2 cellular contexts compared by ENCODE assay signal in the genomic region with DNA sequence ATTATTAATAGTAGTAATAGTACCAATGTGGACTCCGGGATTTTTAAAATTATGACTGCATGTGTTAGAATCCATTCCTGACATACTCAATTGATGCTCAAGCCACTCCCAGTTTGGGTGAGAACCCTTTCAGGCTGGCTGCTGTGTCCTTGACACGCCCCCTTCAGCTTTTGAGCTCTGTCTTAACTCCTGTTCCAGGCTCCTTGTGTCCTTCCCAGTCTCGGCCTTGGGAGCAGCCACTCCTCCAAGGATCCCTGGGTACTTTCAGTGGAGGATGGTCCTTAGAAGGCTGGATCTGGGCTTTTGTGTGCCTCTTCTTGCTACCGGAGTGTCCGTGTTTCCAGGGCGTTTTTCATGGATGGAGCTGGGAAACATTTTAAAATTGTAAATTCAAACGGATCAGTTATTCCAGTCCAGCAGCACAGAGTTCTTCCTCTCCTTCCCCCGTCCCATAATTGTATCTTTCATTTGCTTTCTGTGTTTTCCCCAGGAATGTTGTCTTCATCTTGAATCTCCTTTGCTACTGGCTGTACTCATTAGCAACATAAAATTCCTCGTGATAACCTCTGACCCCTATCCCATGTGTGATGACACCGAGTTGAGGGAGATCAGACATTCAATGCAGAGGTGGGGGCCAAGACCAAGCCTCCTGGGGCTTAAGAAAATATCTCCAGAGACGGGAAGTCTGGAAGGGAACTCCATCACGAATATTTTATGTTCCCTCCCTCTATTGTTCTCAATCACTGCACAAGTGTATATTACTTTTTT.
TF ChIP-seq lines count a peak whose summit lies in the region.

No MANE protein-coding gene starts in this region.

TF ChIP-seq in SK-N-SH, 30 proteins besides CTCF, POLR2A, EP300 and RAD21 (continued from another document):
- TF ChIP-seq SMC3 (IDR thresholded peaks at IDR 0.05; ENCODE audit: low read depth, low read length): no peak
- no peak for TF ChIP-seq NFIC (IDR thresholded peaks at IDR 0.05; ENCODE audit: borderline replicate concordance)
- no peak for TF ChIP-seq FOXM1 (IDR thresholded peaks at IDR 0.05; ENCODE audit: low read depth)
- TF ChIP-seq RFX5 (IDR thresholded peaks at IDR 0.05; ENCODE audit: low read length): no peak
- no peak for TF ChIP-seq FOSL2 (IDR thresholded peaks at IDR 0.05; ENCODE audit: borderline replicate concordance, low read depth)
- no peak for TF ChIP-seq GATA2 (CRISPR knock-in tag; IDR thresholded peaks at IDR 0.05)
- TF ChIP-seq, protein P1, sequence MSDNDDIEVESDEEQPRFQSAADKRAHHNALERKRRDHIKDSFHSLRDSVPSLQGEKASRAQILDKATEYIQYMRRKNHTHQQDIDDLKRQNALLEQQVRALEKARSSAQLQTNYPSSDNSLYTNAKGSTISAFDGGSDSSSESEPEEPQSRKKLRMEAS (IDR thresholded peaks at IDR 0.05; ENCODE audit: low read depth): no peak
- TF ChIP-seq, protein P2, sequence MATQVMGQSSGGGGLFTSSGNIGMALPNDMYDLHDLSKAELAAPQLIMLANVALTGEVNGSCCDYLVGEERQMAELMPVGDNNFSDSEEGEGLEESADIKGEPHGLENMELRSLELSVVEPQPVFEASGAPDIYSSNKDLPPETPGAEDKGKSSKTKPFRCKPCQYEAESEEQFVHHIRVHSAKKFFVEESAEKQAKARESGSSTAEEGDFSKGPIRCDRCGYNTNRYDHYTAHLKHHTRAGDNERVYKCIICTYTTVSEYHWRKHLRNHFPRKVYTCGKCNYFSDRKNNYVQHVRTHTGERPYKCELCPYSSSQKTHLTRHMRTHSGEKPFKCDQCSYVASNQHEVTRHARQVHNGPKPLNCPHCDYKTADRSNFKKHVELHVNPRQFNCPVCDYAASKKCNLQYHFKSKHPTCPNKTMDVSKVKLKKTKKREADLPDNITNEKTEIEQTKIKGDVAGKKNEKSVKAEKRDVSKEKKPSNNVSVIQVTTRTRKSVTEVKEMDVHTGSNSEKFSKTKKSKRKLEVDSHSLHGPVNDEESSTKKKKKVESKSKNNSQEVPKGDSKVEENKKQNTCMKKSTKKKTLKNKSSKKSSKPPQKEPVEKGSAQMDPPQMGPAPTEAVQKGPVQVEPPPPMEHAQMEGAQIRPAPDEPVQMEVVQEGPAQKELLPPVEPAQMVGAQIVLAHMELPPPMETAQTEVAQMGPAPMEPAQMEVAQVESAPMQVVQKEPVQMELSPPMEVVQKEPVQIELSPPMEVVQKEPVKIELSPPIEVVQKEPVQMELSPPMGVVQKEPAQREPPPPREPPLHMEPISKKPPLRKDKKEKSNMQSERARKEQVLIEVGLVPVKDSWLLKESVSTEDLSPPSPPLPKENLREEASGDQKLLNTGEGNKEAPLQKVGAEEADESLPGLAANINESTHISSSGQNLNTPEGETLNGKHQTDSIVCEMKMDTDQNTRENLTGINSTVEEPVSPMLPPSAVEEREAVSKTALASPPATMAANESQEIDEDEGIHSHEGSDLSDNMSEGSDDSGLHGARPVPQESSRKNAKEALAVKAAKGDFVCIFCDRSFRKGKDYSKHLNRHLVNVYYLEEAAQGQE (IDR thresholded peaks at IDR 0.05; ENCODE audit: low read depth, low read length): no peak

TF ChIP-seq in SK-N-SH treated with all-trans-retinoic acid at 6 μM for 48 hours, 23 proteins besides CTCF, POLR2A, EP300 and RAD21 (continued from another document):
- TF ChIP-seq ZNF565 (CRISPR knock-in tag; conservative IDR thresholded peaks at IDR 0.05; ENCODE audit: low read depth) (no peak), CSDC2 (CRISPR knock-in tag; IDR thresholded peaks at IDR 0.05) (no peak), BACH2 (CRISPR knock-in tag; IDR thresholded peaks at IDR 0.05; ENCODE audit: borderline replicate concordance) (no peak), ARNTL (CRISPR knock-in tag; IDR thresholded peaks at IDR 0.05; ENCODE audit: borderline replicate concordance, low read depth) (no peak), SNAI2 (CRISPR knock-in tag; IDR thresholded peaks at IDR 0.05) (no peak), GLIS3 (CRISPR knock-in tag; IDR thresholded peaks at IDR 0.05) (no peak), ZFP3 (CRISPR knock-in tag; IDR thresholded peaks at IDR 0.05) (no peak), TCF4 (CRISPR knock-in tag; IDR thresholded peaks at IDR 0.05; ENCODE audit: borderline replicate concordance) (no peak), RARB (CRISPR knock-in tag; IDR thresholded peaks at IDR 0.05) (no peak), OSR1 (CRISPR knock-in tag; IDR thresholded peaks at IDR 0.05) (no peak), ZFP30 (CRISPR knock-in tag; IDR thresholded peaks at IDR 0.05) (no peak), ZNF8 (CRISPR knock-in tag; IDR thresholded peaks at IDR 0.05) (no peak)
- TF ChIP-seq, protein P3, sequence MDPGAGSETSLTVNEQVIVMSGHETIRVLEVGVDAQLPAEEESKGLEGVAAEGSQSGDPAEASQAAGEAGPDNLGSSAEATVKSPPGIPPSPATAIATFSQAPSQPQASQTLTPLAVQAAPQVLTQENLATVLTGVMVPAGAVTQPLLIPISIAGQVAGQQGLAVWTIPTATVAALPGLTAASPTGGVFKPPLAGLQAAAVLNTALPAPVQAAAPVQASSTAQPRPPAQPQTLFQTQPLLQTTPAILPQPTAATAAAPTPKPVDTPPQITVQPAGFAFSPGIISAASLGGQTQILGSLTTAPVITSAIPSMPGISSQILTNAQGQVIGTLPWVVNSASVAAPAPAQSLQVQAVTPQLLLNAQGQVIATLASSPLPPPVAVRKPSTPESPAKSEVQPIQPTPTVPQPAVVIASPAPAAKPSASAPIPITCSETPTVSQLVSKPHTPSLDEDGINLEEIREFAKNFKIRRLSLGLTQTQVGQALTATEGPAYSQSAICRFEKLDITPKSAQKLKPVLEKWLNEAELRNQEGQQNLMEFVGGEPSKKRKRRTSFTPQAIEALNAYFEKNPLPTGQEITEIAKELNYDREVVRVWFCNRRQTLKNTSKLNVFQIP (CRISPR knock-in tag; IDR thresholded peaks at IDR 0.05; ENCODE audit: borderline replicate concordance, low read depth): no peak
- TF ChIP-seq, protein P4, sequence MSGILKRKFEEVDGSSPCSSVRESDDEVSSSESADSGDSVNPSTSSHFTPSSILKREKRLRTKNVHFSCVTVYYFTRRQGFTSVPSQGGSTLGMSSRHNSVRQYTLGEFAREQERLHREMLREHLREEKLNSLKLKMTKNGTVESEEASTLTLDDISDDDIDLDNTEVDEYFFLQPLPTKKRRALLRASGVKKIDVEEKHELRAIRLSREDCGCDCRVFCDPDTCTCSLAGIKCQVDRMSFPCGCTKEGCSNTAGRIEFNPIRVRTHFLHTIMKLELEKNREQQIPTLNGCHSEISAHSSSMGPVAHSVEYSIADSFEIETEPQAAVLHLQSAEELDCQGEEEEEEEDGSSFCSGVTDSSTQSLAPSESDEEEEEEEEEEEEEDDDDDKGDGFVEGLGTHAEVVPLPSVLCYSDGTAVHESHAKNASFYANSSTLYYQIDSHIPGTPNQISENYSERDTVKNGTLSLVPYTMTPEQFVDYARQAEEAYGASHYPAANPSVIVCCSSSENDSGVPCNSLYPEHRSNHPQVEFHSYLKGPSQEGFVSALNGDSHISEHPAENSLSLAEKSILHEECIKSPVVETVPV (CRISPR knock-in tag; IDR thresholded peaks at IDR 0.05): no peak
- TF ChIP-seq, protein P5, sequence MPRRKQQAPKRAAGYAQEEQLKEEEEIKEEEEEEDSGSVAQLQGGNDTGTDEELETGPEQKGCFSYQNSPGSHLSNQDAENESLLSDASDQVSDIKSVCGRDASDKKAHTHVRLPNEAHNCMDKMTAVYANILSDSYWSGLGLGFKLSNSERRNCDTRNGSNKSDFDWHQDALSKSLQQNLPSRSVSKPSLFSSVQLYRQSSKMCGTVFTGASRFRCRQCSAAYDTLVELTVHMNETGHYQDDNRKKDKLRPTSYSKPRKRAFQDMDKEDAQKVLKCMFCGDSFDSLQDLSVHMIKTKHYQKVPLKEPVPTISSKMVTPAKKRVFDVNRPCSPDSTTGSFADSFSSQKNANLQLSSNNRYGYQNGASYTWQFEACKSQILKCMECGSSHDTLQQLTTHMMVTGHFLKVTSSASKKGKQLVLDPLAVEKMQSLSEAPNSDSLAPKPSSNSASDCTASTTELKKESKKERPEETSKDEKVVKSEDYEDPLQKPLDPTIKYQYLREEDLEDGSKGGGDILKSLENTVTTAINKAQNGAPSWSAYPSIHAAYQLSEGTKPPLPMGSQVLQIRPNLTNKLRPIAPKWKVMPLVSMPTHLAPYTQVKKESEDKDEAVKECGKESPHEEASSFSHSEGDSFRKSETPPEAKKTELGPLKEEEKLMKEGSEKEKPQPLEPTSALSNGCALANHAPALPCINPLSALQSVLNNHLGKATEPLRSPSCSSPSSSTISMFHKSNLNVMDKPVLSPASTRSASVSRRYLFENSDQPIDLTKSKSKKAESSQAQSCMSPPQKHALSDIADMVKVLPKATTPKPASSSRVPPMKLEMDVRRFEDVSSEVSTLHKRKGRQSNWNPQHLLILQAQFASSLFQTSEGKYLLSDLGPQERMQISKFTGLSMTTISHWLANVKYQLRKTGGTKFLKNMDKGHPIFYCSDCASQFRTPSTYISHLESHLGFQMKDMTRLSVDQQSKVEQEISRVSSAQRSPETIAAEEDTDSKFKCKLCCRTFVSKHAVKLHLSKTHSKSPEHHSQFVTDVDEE (CRISPR knock-in tag; IDR thresholded peaks at IDR 0.05): no peak
